ENCODE assay signal across 18 cellular contexts in the genomic region with DNA sequence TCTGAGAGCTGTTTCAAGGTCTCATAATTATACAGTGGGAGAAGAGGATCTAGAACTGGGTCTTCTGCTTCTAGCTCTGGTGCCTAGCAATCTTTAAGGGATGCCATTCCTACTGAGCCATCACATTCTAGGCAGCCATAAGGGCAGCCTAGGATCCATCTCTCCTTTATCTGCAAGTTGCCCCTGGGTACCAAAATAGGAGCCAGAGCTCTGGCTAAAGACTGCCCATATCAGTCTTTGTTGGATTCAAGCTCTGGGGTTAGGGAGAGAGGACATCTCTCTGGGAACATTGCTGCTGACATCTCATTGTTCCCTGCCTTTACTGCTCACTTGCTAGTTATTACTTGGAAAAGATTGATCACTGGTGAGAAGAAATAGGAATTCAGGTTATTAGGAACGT.
DNase-seq lines count a peak whose midpoint lies in the region; ATAC-seq and TF ChIP-seq lines count a peak whose summit lies in the region.
"Had no signal": no experiment of that assay in that cellular context is flagged by ENCODE, and none has a peak within 500 bp of the region (broad histone marks: within the 10 kb centered on the region; RNA-seq: fewer than 3 reads in every experiment).

No MANE protein-coding gene starts in this region.

- H3K4me2 ChIP-seq in Loucy (ENCODE audit: low read depth, low read length, poor library complexity, severe bottlenecking) (peak overlapping the region; percentile 51), trophoblast cell (ENCODE audit: low read length) (no peak overlapping the region)

- H3K27ac ChIP-seq in esophagus muscularis mucosa (replicated peaks in 1 of 4) (peak overlapping the region; percentile 40 to 66 (median 57)), trophoblast cell (ENCODE audit: low read depth, low read length) (no peak overlapping the region)
- H3K27ac ChIP-seq: 22Rv1, RWPE1 had no signal

- H3K79me1 ChIP-seq in trophoblast cell (ENCODE audit: low read length): no peaks in the 10 kb centered on the region

- H3K79me2 ChIP-seq in Loucy (ENCODE audit: insufficient read depth, low read length) (no peaks in the 10 kb centered on the region), trophoblast cell (ENCODE audit: control insufficient read depth, insufficient read depth, low read length, poor library complexity) (no peaks in the 10 kb centered on the region)

- H3K18ac ChIP-seq in trophoblast cell (ENCODE audit: low read length): no peak overlapping the region

- H2BK12ac ChIP-seq in trophoblast cell (ENCODE audit: low read length): no peak overlapping the region

- TF ChIP-seq POLR2A in esophagus muscularis mucosa (IDR thresholded peaks at IDR 0.05; ENCODE audit: low read depth): no peak

- H4K12ac ChIP-seq in trophoblast cell (ENCODE audit: low read depth, low read length): no peak overlapping the region

- no peak overlapping the region for H4K8ac ChIP-seq in trophoblast cell (ENCODE audit: low read depth, low read length)

- H4K20me1 ChIP-seq in Loucy (ENCODE audit: insufficient read depth, low read length, poor library complexity, severe bottlenecking): no peaks in the 10 kb centered on the region

- no peaks in the 10 kb centered on the region for H3K36me3 ChIP-seq in Loucy (ENCODE audit: insufficient read depth, low read length)
- no peaks in the 10 kb centered on the region for H3K36me3 ChIP-seq in esophagus muscularis mucosa
- no peaks in the 10 kb centered on the region for H3K36me3 ChIP-seq in trophoblast cell (ENCODE audit: control insufficient read depth in 1 of 2, insufficient read depth in 2 of 2, low read length in 2 of 2)

- no peaks in the 10 kb centered on the region for H3K9me3 ChIP-seq in Loucy (ENCODE audit: insufficient read depth, low read depth, low read length)
- H3K9me3 ChIP-seq in esophagus muscularis mucosa: no peaks in the 10 kb centered on the region
- H3K9me3 ChIP-seq in trophoblast cell (ENCODE audit: insufficient read depth, low read depth, low read length): no peaks in the 10 kb centered on the region

- peak overlapping the region; percentile 37 for H3K4me3 Mint-ChIP-seq in T-helper 2 cell treated with Interferon-gamma antibody and Interleukin-4, amounts not matched to agents 5 μg/mL and 100 μg/mL, for 36 hours
- H3K4me3 Mint-ChIP-seq in nephron progenitor cell: no peak overlapping the region
- H3K4me3 Mint-ChIP-seq: HFFc6 had no signal

- H3K4me1 Mint-ChIP-seq in T-helper 2 cell treated with Interferon-gamma antibody and Interleukin-4, amounts not matched to agents 5 μg/mL and 100 μg/mL, for 36 hours (ENCODE audit: low read depth): peaks cover 15% of the 10 kb centered on the region
- no peaks in the 10 kb centered on the region for H3K4me1 Mint-ChIP-seq in nephron progenitor cell

- no peak for ATAC-seq in GM18868 (IDR thresholded peaks at IDR 0.05; ENCODE audit: unreplicated experiment)
- ATAC-seq in GM19467 (IDR thresholded peaks at IDR 0.05; ENCODE audit: unreplicated experiment): no peak

- no peak for TF ChIP-seq EP300 in esophagus muscularis mucosa (IDR thresholded peaks at IDR 0.05)

- no peaks in the 10 kb centered on the region for H3F3A ChIP-seq in Loucy (ENCODE audit: low read depth)

- peaks cover 9% of the 10 kb centered on the region for H3K27me3 Mint-ChIP-seq in T-helper 2 cell treated with Interferon-gamma antibody and Interleukin-4, amounts not matched to agents 5 μg/mL and 100 μg/mL, for 36 hours (ENCODE audit: low read depth)
- no peaks in the 10 kb centered on the region for H3K27me3 Mint-ChIP-seq in nephron progenitor cell (ENCODE audit: low read depth, poor library complexity)
- H3K27me3 Mint-ChIP-seq: CD4-positive, alpha-beta memory T cell had no signal

- H3K23ac ChIP-seq in trophoblast cell (ENCODE audit: low read length): peak overlapping the region; percentile 7

- H3K14ac ChIP-seq in trophoblast cell (ENCODE audit: low read length): no peak overlapping the region

- no peak overlapping the region for H2BK120ac ChIP-seq in trophoblast cell (ENCODE audit: insufficient read depth, low read length, poor library complexity)

- H2AK5ac ChIP-seq in trophoblast cell (ENCODE audit: low read length): no peak overlapping the region

- WGBS in esophagus muscularis mucosa: 21% methylated on average over 1 of the region's 1 CpG
- no CpG with 5 or more reads among the region's 1 CpG for WGBS in trophoblast cell (ENCODE audit: extremely low coverage, insufficient coverage, insufficient read length)

- H3K9ac ChIP-seq in Loucy (ENCODE audit: low read depth, low read length, poor library complexity, severe bottlenecking) (no peak overlapping the region), trophoblast cell (ENCODE audit: low read length) (no peak overlapping the region)

- H3K9me2 ChIP-seq in Loucy (replicated peaks; ENCODE audit: low read depth, low read length): no peaks in the 10 kb centered on the region

- H3K27ac Mint-ChIP-seq in T-helper 2 cell treated with Interferon-gamma antibody and Interleukin-4, amounts not matched to agents 5 μg/mL and 100 μg/mL, for 36 hours: no peak overlapping the region
- no peak overlapping the region for H3K27ac Mint-ChIP-seq in nephron progenitor cell

- H4K91ac ChIP-seq in trophoblast cell (ENCODE audit: low read depth, low read length): no peak overlapping the region

- no peak overlapping the region for H3K4ac ChIP-seq in trophoblast cell (ENCODE audit: low read depth, low read length)

- H3K27me3 ChIP-seq in Loucy (ENCODE audit: insufficient read depth, low read length, poor library complexity, severe bottlenecking) (no peaks in the 10 kb centered on the region), esophagus muscularis mucosa (no peaks in the 10 kb centered on the region), trophoblast cell (ENCODE audit: insufficient read depth, low read length) (no peaks in the 10 kb centered on the region)

- no peak overlapping the region for H2BK5ac ChIP-seq in trophoblast cell (ENCODE audit: low read depth, low read length, poor library complexity)

- H3K36me3 Mint-ChIP-seq in T-helper 2 cell treated with Interferon-gamma antibody and Interleukin-4, amounts not matched to agents 5 μg/mL and 100 μg/mL, for 36 hours (ENCODE audit: low read depth): no peaks in the 10 kb centered on the region
- no peaks in the 10 kb centered on the region for H3K36me3 Mint-ChIP-seq in nephron progenitor cell (ENCODE audit: low read depth)
- H3K36me3 Mint-ChIP-seq: CD4-positive, alpha-beta memory T cell had no signal

- peak overlapping the region; percentile 19 for H3K4me3 ChIP-seq in Loucy (ENCODE audit: low read length, poor library complexity, severe bottlenecking)
- H3K4me3 ChIP-seq in esophagus muscularis mucosa: no peak overlapping the region
- no peak overlapping the region for H3K4me3 ChIP-seq in trophoblast cell (ENCODE audit: low read depth, low read length)
- H3K4me3 ChIP-seq: K562 had no signal

- H2AFZ ChIP-seq in Loucy (ENCODE audit: low read length): 0 out of 2 replicates have a peak overlapping the region, but pooled peaks have one; percentile 43
- no peak overlapping the region for H2AFZ ChIP-seq in trophoblast cell (ENCODE audit: insufficient read depth, low read length, poor library complexity)

- DNase-seq in T-helper 2 cell treated with Interferon-gamma antibody and Interleukin-4, amounts not matched to agents 5 μg/mL and 100 μg/mL, for 36 hours (ENCODE audit: low spot score): no peak
- no peak for DNase-seq in T-helper 2 cell
- DNase-seq in esophagus muscularis mucosa (ENCODE audit: extremely low spot score): no peak
- DNase-seq in trophoblast cell: peak in 1 of 2 donors; percentile 33
- DNase-seq in nephron progenitor cell: no peak
- DNase-seq: DMS79, HFFc6, NCI-H1436 treated with DMSO at 0.1 percent for 48 hours, NCI-H2081 treated with DMSO at 0.1 percent for 48 hours, NCI-H510A treated with DMSO at 0.1 percent for 48 hours, NCI-H82 had no signal

- no peak for TF ChIP-seq CTCF in Loucy (conservative IDR thresholded peaks at IDR 0.05; ENCODE audit: low read length)
- no peak for TF ChIP-seq CTCF in esophagus muscularis mucosa (IDR thresholded peaks at IDR 0.05)
- no peak for TF ChIP-seq CTCF in nephron progenitor cell (IDR thresholded peaks at IDR 0.05)

- intact Hi-C loops in esophagus muscularis mucosa (cut with DNase I): no loop called here

- no peaks in the 10 kb centered on the region for H3K9me3 Mint-ChIP-seq in T-helper 2 cell treated with Interferon-gamma antibody and Interleukin-4, amounts not matched to agents 5 μg/mL and 100 μg/mL, for 36 hours
- peaks cover 7% of the 10 kb centered on the region for H3K9me3 Mint-ChIP-seq in nephron progenitor cell
- H3K9me3 Mint-ChIP-seq: CD4-positive, alpha-beta memory T cell; HFFc6 had no signal

- H3K4me1 ChIP-seq in Loucy (ENCODE audit: insufficient read depth, low read length, poor library complexity, severe bottlenecking) (peaks cover 43% of the 10 kb centered on the region), esophagus muscularis mucosa (peaks cover 10 to 72% (median 52%) of the 10 kb centered on the region in 4 donors), trophoblast cell (ENCODE audit: control insufficient read depth in 1 of 2, insufficient read depth in 2 of 2, low read length in 2 of 2) (peaks cover 3 to 7% of the 10 kb centered on the region in 2 experiments)
